1 cellular context compared by ENCODE assay signal in the genomic region with DNA sequence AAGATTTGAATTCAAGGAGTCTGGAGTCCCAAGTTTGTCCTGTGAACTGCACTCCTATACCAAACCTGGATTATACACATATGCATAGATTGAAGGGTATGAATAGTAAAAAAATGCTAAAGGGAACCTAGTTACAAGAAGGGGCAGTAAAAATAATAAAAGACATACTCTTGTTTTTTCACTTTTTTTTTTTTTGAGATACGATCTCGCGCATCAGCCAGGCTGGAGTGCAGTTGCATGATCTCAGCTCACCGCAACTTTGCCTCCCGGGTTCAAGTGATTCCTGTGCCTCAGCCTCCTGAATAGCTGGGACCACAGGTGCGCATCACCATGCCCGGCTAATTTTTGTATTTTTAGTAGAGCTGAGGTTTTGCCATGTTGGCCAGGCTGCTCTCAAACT.
TF ChIP-seq lines count a peak whose summit lies in the region.

No MANE protein-coding gene starts in this region.

TF ChIP-seq in K562, 482 proteins besides CTCF, POLR2A, EP300 and RAD21:
- TF ChIP-seq YY1 (IDR thresholded peaks at IDR 0.05; ENCODE audit: borderline replicate concordance in 1 of 3, control insufficient read depth in 1 of 3, extremely low read depth in 1 of 3, insufficient read depth in 3 of 3, insufficient read length in 1 of 3, insufficient replicate concordance in 2 of 3, low read depth in 1 of 3, low read length in 2 of 3) (no peak), FOXJ2 (tag; IDR thresholded peaks at IDR 0.05) (no peak), HOXB6 (CRISPR knock-in tag; IDR thresholded peaks at IDR 0.05; ENCODE audit: borderline replicate concordance) (no peak), ETS2 (tag; IDR thresholded peaks at IDR 0.05; ENCODE audit: borderline replicate concordance, poor library complexity, severe bottlenecking) (no peak)
- TF ChIP-seq, protein P1, sequence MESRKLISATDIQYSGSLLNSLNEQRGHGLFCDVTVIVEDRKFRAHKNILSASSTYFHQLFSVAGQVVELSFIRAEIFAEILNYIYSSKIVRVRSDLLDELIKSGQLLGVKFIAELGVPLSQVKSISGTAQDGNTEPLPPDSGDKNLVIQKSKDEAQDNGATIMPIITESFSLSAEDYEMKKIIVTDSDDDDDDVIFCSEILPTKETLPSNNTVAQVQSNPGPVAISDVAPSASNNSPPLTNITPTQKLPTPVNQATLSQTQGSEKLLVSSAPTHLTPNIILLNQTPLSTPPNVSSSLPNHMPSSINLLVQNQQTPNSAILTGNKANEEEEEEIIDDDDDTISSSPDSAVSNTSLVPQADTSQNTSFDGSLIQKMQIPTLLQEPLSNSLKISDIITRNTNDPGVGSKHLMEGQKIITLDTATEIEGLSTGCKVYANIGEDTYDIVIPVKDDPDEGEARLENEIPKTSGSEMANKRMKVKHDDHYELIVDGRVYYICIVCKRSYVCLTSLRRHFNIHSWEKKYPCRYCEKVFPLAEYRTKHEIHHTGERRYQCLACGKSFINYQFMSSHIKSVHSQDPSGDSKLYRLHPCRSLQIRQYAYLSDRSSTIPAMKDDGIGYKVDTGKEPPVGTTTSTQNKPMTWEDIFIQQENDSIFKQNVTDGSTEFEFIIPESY (CRISPR knock-in tag; IDR thresholded peaks at IDR 0.05), result peak; percentile 92
